ENCODE assay signal across 9 cellular contexts in the genomic region with DNA sequence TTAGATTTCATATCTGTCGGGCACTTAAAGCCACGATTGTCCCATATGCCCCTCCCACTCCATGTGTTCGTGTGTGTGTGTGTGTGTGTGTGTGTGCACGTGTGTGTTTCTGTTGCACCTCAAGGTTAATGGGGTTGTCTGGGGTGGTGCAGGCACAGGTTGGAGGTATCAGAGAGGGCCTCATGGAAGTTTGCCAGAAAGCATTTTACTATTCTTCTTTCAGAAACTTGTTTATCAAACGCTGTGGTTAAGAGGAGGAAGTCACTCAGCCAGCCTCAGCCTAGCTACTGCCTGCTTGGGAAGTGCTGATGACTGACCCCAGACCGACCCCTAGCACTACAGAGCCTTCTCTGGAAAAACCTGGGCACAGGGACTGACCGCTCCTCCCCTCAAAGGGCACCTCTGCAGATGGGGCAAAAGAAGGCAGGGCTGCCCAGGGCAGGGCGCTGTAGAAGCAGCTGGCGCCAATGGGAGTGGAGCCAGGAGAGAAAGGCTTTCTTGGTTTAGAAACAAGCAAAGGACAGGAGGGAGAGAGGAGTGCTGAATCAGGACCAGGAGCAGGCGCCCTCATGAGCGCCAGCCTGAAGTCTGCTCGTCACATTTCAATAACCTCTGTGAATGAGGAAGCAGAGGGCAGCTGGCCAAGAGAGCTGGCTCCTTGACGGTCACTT. TPM values are rescaled to one million over a fixed set of nuclear protein-coding genes. Genes with fewer than 3 reads are reported as not detected.
A peak's percentile ranks its signal among the peaks of the same experiment; 100 is the strongest.
DNase-seq lines count a peak whose midpoint lies in the region; ATAC-seq and TF ChIP-seq lines count a peak whose summit lies in the region.
"Had no signal": no experiment of that assay in that cellular context is flagged by ENCODE, and none has a peak within 500 bp of the region (broad histone marks: within the 10 kb centered on the region; RNA-seq: fewer than 3 reads in every experiment).

No MANE protein-coding gene starts in this region.

- no peak overlapping the region for H3K9ac ChIP-seq in neuronal stem cell (ENCODE audit: low read depth, low read length, poor library complexity)

- H2AFZ ChIP-seq in neuronal stem cell (ENCODE audit: low read length) = no peak overlapping the region

- H3K27me3 ChIP-seq in neuronal stem cell (ENCODE audit: control insufficient read depth in 3 of 3, insufficient read depth in 3 of 3, low read depth in 1 of 3, low read length in 3 of 3) (peaks cover 5 to 29% (median 24%) of the 10 kb centered on the region in 3 experiments), HAP-1 (ENCODE audit: low read depth) (peaks cover 20% of the 10 kb centered on the region), A673 (replicated peaks; ENCODE audit: insufficient read depth, low read depth, low read length, poor library complexity) (no peaks in the 10 kb centered on the region)

- no peak overlapping the region for H2BK15ac ChIP-seq in neuronal stem cell (ENCODE audit: low read length)

- POLR2A ChIA-PET in A673 (lab: Charles Lee; ENCODE audit: low non-redundant PET) = no interaction called here

- H3K36me3 Mint-ChIP-seq in activated T-helper 1 cell treated with anti-CD3 and anti-CD28 coated beads, Interleukin-12 subunit alpha, Interleukin-12 subunit beta, Interleukin-2, Interleukin-4 antibody, amounts not matched to agents 30 ng/mL and 10 ng/mL and 1 ng/mL, durations not matched to agents 14 hours and 24 hours and 36 hours (ENCODE audit: low read depth) = no peaks in the 10 kb centered on the region
- H3K36me3 Mint-ChIP-seq in activated naive CD8-positive, alpha-beta T cell treated with anti-CD3 and anti-CD28 coated beads, Interleukin-2, amount 50 U/mL, for 24 hours (ENCODE audit: low read depth) = no peaks in the 10 kb centered on the region

- peak overlapping the region; percentile 58 for H4K8ac ChIP-seq in neuronal stem cell (ENCODE audit: low read depth, low read length)

- DNase-seq in activated T-helper 1 cell treated with Interleukin-2 at 50 U/mL for 16 hours (ENCODE audit: low read depth) (peak; percentile 22), NCI-H69 (lab: John Stamatoyannopoulos, UW) (peak; percentile 23), neuronal stem cell (ENCODE audit: low spot score) (no peak), HAP-1 (ENCODE audit: low spot score in 2 of 2) (no peak), putamen (ENCODE audit: low spot score) (no peak), A673 (ENCODE audit: low spot score) (no peak)
- DNase-seq in activated T-helper 1 cell treated with anti-CD3 and anti-CD28 coated beads, Interleukin-12 subunit alpha, Interleukin-12 subunit beta, Interleukin-2, Interleukin-4 antibody, amounts not matched to agents 30 ng/mL and 10 ng/mL and 1 ng/mL, durations not matched to agents 14 hours and 24 hours and 36 hours (ENCODE audit: low spot score) = no peak
- no peak for DNase-seq in activated naive CD8-positive, alpha-beta T cell treated with anti-CD3 and anti-CD28 coated beads, Interleukin-2, amount 50 U/mL, for 24 hours

- H3K36me3 ChIP-seq in neuronal stem cell (replicated peaks in 1 of 2; ENCODE audit: control insufficient read depth in 2 of 2, insufficient read depth in 2 of 2, low read length in 2 of 2) = no peaks in the 10 kb centered on the region
- H3K36me3 ChIP-seq in HAP-1 (replicated peaks) = no peaks in the 10 kb centered on the region
- no peaks in the 10 kb centered on the region for H3K36me3 ChIP-seq in A673 (ENCODE audit: insufficient read depth, low read length, poor library complexity, severe bottlenecking)

- H2BK5ac ChIP-seq in neuronal stem cell (ENCODE audit: low read length) = no peak overlapping the region

- H3K4me3 ChIP-seq in neuronal stem cell (ENCODE audit: low read length in 2 of 2) (no peak overlapping the region), HAP-1 (no peak overlapping the region), A673 (ENCODE audit: low read depth, low read length, poor library complexity, severe bottlenecking) (no peak overlapping the region)

- H3K18ac ChIP-seq in neuronal stem cell (ENCODE audit: low read length) = no peak overlapping the region

- WGBS in neuronal stem cell (ENCODE audit: extremely low coverage in 2 of 2, insufficient read length in 2 of 2, insufficient replicate concordance in 1 of 2), 2 donors = no CpG with 5 or more reads among the region's 13 CpGs

- no peaks in the 10 kb centered on the region for H3K79me1 ChIP-seq in neuronal stem cell (ENCODE audit: low read depth, low read length)

- H3K4me1 ChIP-seq in neuronal stem cell (ENCODE audit: control insufficient read depth in 2 of 2, insufficient read depth in 1 of 2, low read depth in 1 of 2, low read length in 2 of 2) (peaks cover 24 to 44% of the 10 kb centered on the region in 2 donors), HAP-1 (peaks cover 8% of the 10 kb centered on the region), A673 (ENCODE audit: insufficient read depth, low read length, poor library complexity, severe bottlenecking) (peaks cover 33% of the 10 kb centered on the region)

- intact Hi-C loops in activated T-helper 1 cell treated with anti-CD3 and anti-CD28 coated beads, Interleukin-12 subunit alpha, Interleukin-12 subunit beta, Interleukin-2, Interleukin-4 antibody, amounts not matched to agents 30 ng/mL and 10 ng/mL and 1 ng/mL, durations not matched to agents 14 hours and 24 hours and 36 hours (cut with micrococcal nuclease) = no loop called here
- intact Hi-C loops in A673 (cut with micrococcal nuclease; ENCODE audit: unreplicated experiment) = no loop called here

- ATAC-seq in activated naive CD8-positive, alpha-beta T cell treated with anti-CD3 and anti-CD28 coated beads, Interleukin-2, amount 50 U/mL, for 24 hours = peak; percentile 34

- H3K4me3 Mint-ChIP-seq in activated T-helper 1 cell treated with anti-CD3 and anti-CD28 coated beads, Interleukin-12 subunit alpha, Interleukin-12 subunit beta, Interleukin-2, Interleukin-4 antibody, amounts not matched to agents 30 ng/mL and 10 ng/mL and 1 ng/mL, durations not matched to agents 14 hours and 24 hours and 36 hours = no peak overlapping the region
- H3K4me3 Mint-ChIP-seq in activated naive CD8-positive, alpha-beta T cell treated with anti-CD3 and anti-CD28 coated beads, Interleukin-2, amount 50 U/mL, for 24 hours = no peak overlapping the region

- H3K27me3 Mint-ChIP-seq in activated T-helper 1 cell treated with anti-CD3 and anti-CD28 coated beads, Interleukin-12 subunit alpha, Interleukin-12 subunit beta, Interleukin-2, Interleukin-4 antibody, amounts not matched to agents 30 ng/mL and 10 ng/mL and 1 ng/mL, durations not matched to agents 14 hours and 24 hours and 36 hours (ENCODE audit: insufficient read depth) = peaks cover 23% of the 10 kb centered on the region
- H3K27me3 Mint-ChIP-seq in activated naive CD8-positive, alpha-beta T cell treated with anti-CD3 and anti-CD28 coated beads, Interleukin-2, amount 50 U/mL, for 24 hours = peaks cover 19% of the 10 kb centered on the region

- no peak overlapping the region for H3K23ac ChIP-seq in neuronal stem cell (ENCODE audit: low read depth, low read length, poor library complexity)

- H3K27ac ChIP-seq in neuronal stem cell (replicated peaks; ENCODE audit: low read length) (no peak overlapping the region), A673 (ENCODE audit: low read depth, low read length, poor library complexity, severe bottlenecking) (no peak overlapping the region)

- H3K27ac Mint-ChIP-seq in activated T-helper 1 cell treated with anti-CD3 and anti-CD28 coated beads, Interleukin-12 subunit alpha, Interleukin-12 subunit beta, Interleukin-2, Interleukin-4 antibody, amounts not matched to agents 30 ng/mL and 10 ng/mL and 1 ng/mL, durations not matched to agents 14 hours and 24 hours and 36 hours = no peak overlapping the region
- no peak overlapping the region for H3K27ac Mint-ChIP-seq in activated naive CD8-positive, alpha-beta T cell treated with anti-CD3 and anti-CD28 coated beads, Interleukin-2, amount 50 U/mL, for 24 hours

- no peak overlapping the region for H3K4me2 ChIP-seq in neuronal stem cell (ENCODE audit: insufficient read depth, low read length, poor library complexity, severe bottlenecking)

- no peak overlapping the region for H2BK12ac ChIP-seq in neuronal stem cell (ENCODE audit: low read length)

- peaks cover 30% of the 10 kb centered on the region for H3K4me1 Mint-ChIP-seq in activated T-helper 1 cell treated with anti-CD3 and anti-CD28 coated beads, Interleukin-12 subunit alpha, Interleukin-12 subunit beta, Interleukin-2, Interleukin-4 antibody, amounts not matched to agents 30 ng/mL and 10 ng/mL and 1 ng/mL, durations not matched to agents 14 hours and 24 hours and 36 hours (ENCODE audit: low read depth)
- peaks cover 51% of the 10 kb centered on the region for H3K4me1 Mint-ChIP-seq in activated naive CD8-positive, alpha-beta T cell treated with anti-CD3 and anti-CD28 coated beads, Interleukin-2, amount 50 U/mL, for 24 hours

- CTCF ChIA-PET in A673 (lab: Charles Lee) = no interaction called here

- H2AK5ac ChIP-seq in neuronal stem cell (ENCODE audit: low read depth, low read length) = no peak overlapping the region

- H3K9me3 ChIP-seq in neuronal stem cell (replicated peaks in 1 of 2; ENCODE audit: control insufficient read depth in 2 of 2, insufficient read depth in 1 of 2, low read depth in 1 of 2, low read length in 2 of 2) (no peaks in the 10 kb centered on the region), HAP-1 (no peaks in the 10 kb centered on the region), A673 (ENCODE audit: low read depth, low read length, poor library complexity, severe bottlenecking) (no peaks in the 10 kb centered on the region)

- in situ Hi-C loops in HAP-1 (cut with MboI; ENCODE audit: low sequenced_read_pairs) = no loop called here

- H3K9me3 Mint-ChIP-seq in activated T-helper 1 cell treated with anti-CD3 and anti-CD28 coated beads, Interleukin-12 subunit alpha, Interleukin-12 subunit beta, Interleukin-2, Interleukin-4 antibody, amounts not matched to agents 30 ng/mL and 10 ng/mL and 1 ng/mL, durations not matched to agents 14 hours and 24 hours and 36 hours = no peaks in the 10 kb centered on the region
- no peaks in the 10 kb centered on the region for H3K9me3 Mint-ChIP-seq in activated naive CD8-positive, alpha-beta T cell treated with anti-CD3 and anti-CD28 coated beads, Interleukin-2, amount 50 U/mL, for 24 hours

- BruUV-seq in A673 (replicated peaks; lab: Mats Ljungman, UMichigan) = no TSS peak

- no peak for TF ChIP-seq CTCF in A673 (conservative IDR thresholded peaks at IDR 0.05; ENCODE audit: low read depth, low read length)

- H4K91ac ChIP-seq in neuronal stem cell (ENCODE audit: low read depth, low read length, poor library complexity) = no peak overlapping the region

- no peak overlapping the region for H2BK120ac ChIP-seq in neuronal stem cell (ENCODE audit: low read depth, low read length)

- no peak overlapping the region for H3K14ac ChIP-seq in neuronal stem cell (ENCODE audit: low read length)

- H3K4ac ChIP-seq in neuronal stem cell (ENCODE audit: low read length) = no peak overlapping the region

RNA-seq across cellular contexts. Expression of gene SIAH3, which starts 3.9 kb away (rescaled TPM):
- total RNA-seq in activated T-helper 1 cell treated with anti-CD3 and anti-CD28 coated beads, Interleukin-12 subunit alpha, Interleukin-12 subunit beta, Interleukin-2, Interleukin-4 antibody, amounts not matched to agents 30 ng/mL and 10 ng/mL and 1 ng/mL, durations not matched to agents 14 hours and 24 hours and 36 hours = 0.02 and 0.03 TPM in 2 replicates
- polyA plus RNA-seq in neuronal stem cell (2013, experiment 1 of 2) = 0.01 TPM
- 0.01 TPM for polyA plus RNA-seq in neuronal stem cell (2013, experiment 2 of 2)
- total RNA-seq in A673 (2021) = 4.6 and 5.8 TPM in 2 replicates
- total RNA-seq: glomerular endothelial cell had no signal

Comparison
In these comparisons a context has a peak if more than half of its experiments do, and no peak if none do; other contexts are left out.
1. DNase-seq: peak in activated T-helper 1 cell treated with Interleukin-2 at 50 U/mL for 16 hours (single experiment) and NCI-H69 (single experiment); none in activated T-helper 1 cell treated with anti-CD3 and anti-CD28 coated beads, Interleukin-12 subunit alpha, Interleukin-12 subunit beta, Interleukin-2, Interleukin-4 antibody, amounts not matched to agents 30 ng/mL and 10 ng/mL and 1 ng/mL, durations not matched to agents 14 hours and 24 hours and 36 hours (single experiment), activated naive CD8-positive, alpha-beta T cell treated with anti-CD3 and anti-CD28 coated beads, Interleukin-2, amount 50 U/mL, for 24 hours (single experiment), neuronal stem cell (single experiment), HAP-1 (0 of 2), putamen (single experiment) and A673 (single experiment).